1 cellular context compared by ENCODE assay signal in genomic region chr10:125156739-125157472, GRCh38.
TF ChIP-seq lines count a peak whose summit lies in the region.

No MANE protein-coding gene starts in this region.

TF ChIP-seq in IMR-90, 13 proteins besides CTCF, POLR2A, EP300 and RAD21 (continued from another document):
- TF ChIP-seq USF2 (IDR thresholded peaks at IDR 0.05; ENCODE audit: low read depth, low read length), result no peak
- TF ChIP-seq FOS (IDR thresholded peaks at IDR 0.05; ENCODE audit: low read depth, low read length), result no peak
- TF ChIP-seq RCOR1 (IDR thresholded peaks at IDR 0.05; ENCODE audit: insufficient replicate concordance, low read length), result no peak
